Comparison of ENCODE assay signal across 18 cellular contexts in genomic region chr7:51797371-51797770, GRCh38.
DNase-seq lines count a peak whose midpoint lies in the region; ATAC-seq, FAIRE-seq and TF ChIP-seq lines count a peak whose summit lies in the region.
"Had no signal": no experiment of that assay in that cellular context is flagged by ENCODE, and none has a peak within 500 bp of the region (broad histone marks: within the 10 kb centered on the region; RNA-seq: fewer than 3 reads in every experiment).

No MANE protein-coding gene starts in this region.

- H3K4me2 ChIP-seq in A549 (no peak overlapping the region), IMR-90 (ENCODE audit: low read depth, low read length) (no peak overlapping the region), OCI-LY3 (ENCODE audit: low read length) (peak overlapping the region; percentile 21; the same call in 1 of the 2 replicates), H1 (ENCODE audit: insufficient read depth in 1 of 2, low read depth in 2 of 2, low read length in 2 of 2) (no peak overlapping the region)

- in situ Hi-C loops in IMR-90 (cut with MboI; ENCODE audit: low sequenced_read_pairs): no loop called here
- in situ Hi-C loops in transverse colon (cut with MboI; ENCODE audit: low pct_ligation_motif_present in 1 of 4, low pct_unique_long_range_greater_than_20kb in 1 of 4, low sequenced_read_pairs in 3 of 4): no loop called here

- H3K9ac ChIP-seq in IMR-90 (ENCODE audit: low read depth, low read length) (no peak overlapping the region), OCI-LY3 (ENCODE audit: low read length) (no peak overlapping the region), H1 (replicated peaks in 1 of 4; ENCODE audit: extremely low read depth in 1 of 4, low read depth in 3 of 4, low read length in 3 of 4) (no peak overlapping the region)

- H4K91ac ChIP-seq in IMR-90 (ENCODE audit: insufficient read depth, low read depth, low read length) (no peak overlapping the region), H1 (replicated peaks; ENCODE audit: insufficient read length, low read length) (no peak overlapping the region)

- no peak overlapping the region for H2BK12ac ChIP-seq in H1 (ENCODE audit: low read depth, low read length)

- H4K20me1 ChIP-seq in IMR-90 (ENCODE audit: insufficient read depth, low read length) (no peaks in the 10 kb centered on the region), OCI-LY3 (ENCODE audit: insufficient read depth, low read length) (no peaks in the 10 kb centered on the region), H1 (replicated peaks in 1 of 2; ENCODE audit: control insufficient read depth in 1 of 2, insufficient read depth in 2 of 2, low read length in 2 of 2) (no peaks in the 10 kb centered on the region)

- no peak overlapping the region for H4K5ac ChIP-seq in IMR-90 (ENCODE audit: low read depth, low read length)
- no peak overlapping the region for H4K5ac ChIP-seq in H1 (ENCODE audit: insufficient read length, low read depth, low read length)

- H2BK15ac ChIP-seq in IMR-90 (ENCODE audit: low read depth, low read length) (no peak overlapping the region), H1 (ENCODE audit: low read length) (no peak overlapping the region)

- H3K23ac ChIP-seq in IMR-90 (ENCODE audit: low read depth, low read length) (no peak overlapping the region), H1 (ENCODE audit: insufficient read length) (no peak overlapping the region)

- no peaks in the 10 kb centered on the region for H3K36me3 ChIP-seq in IMR-90 (ENCODE audit: control insufficient read depth, insufficient read depth, low read length)
- H3K36me3 ChIP-seq in OCI-LY3 (replicated peaks; ENCODE audit: low read depth, low read length): no peaks in the 10 kb centered on the region
- no peaks in the 10 kb centered on the region for H3K36me3 ChIP-seq in H1 (ENCODE audit: control insufficient read depth in 2 of 4, insufficient read depth in 4 of 4, low read length in 3 of 4)
- H3K36me3 ChIP-seq in transverse colon: no peaks in the 10 kb centered on the region

- no peak overlapping the region for H2BK20ac ChIP-seq in IMR-90 (ENCODE audit: low read depth, low read length)
- no peak overlapping the region for H2BK20ac ChIP-seq in H1 (ENCODE audit: low read length)

- 78% methylated on average over 1 of the region's 1 CpG for WGBS in A549 (ENCODE audit: missing lambda C conversion rate)
- no CpG with 5 or more reads among the region's 1 CpG for WGBS in IMR-90 (ENCODE audit: extremely low coverage in 2 of 2, insufficient read length in 1 of 2), 2 experiments
- WGBS in H1 (ENCODE audit: extremely low coverage in 1 of 2, insufficient coverage in 1 of 2, insufficient read length in 1 of 2, insufficient replicate concordance in 2 of 2, low coverage in 1 of 2, low lambda C conversion rate in 2 of 2, missing lambda C conversion rate in 1 of 2), 2 experiments: 100% methylated on average over 1 of the region's 1 CpG; no CpG with 5 or more reads in 1 of the 2 experiments
- WGBS in transverse colon (ENCODE audit: low coverage in 1 of 2), 2 donors: 90 to 91% methylated on average over 1 of the region's 1 CpG

- H3K9me3 ChIP-seq in A549 (no peaks in the 10 kb centered on the region), IMR-90 (ENCODE audit: control insufficient read depth, insufficient read depth, low read length) (peaks cover 7% of the 10 kb centered on the region; the same call in 1 of the 2 replicates), OCI-LY3 (ENCODE audit: insufficient read depth, low read length) (no peaks in the 10 kb centered on the region), H1 (ENCODE audit: insufficient read depth in 2 of 2, low read depth in 1 of 2, low read length in 1 of 2) (no peaks in the 10 kb centered on the region), transverse colon (no peaks in the 10 kb centered on the region)

- H2BK5ac ChIP-seq in IMR-90 (ENCODE audit: low read depth, low read length, poor library complexity, severe bottlenecking) (no peak overlapping the region), H1 (ENCODE audit: low read depth, low read length) (no peak overlapping the region)

- no peak for FAIRE-seq in A549 (lab: Jason Lieb, UNC)
- no peak for FAIRE-seq in H1 (lab: Jason Lieb, UNC)
- FAIRE-seq: GM12891, GM18507 had no signal

- H4K8ac ChIP-seq in IMR-90 (ENCODE audit: low read depth in 2 of 2, low read length in 2 of 2) (no peak overlapping the region), H1 (ENCODE audit: extremely low read depth, insufficient read depth, low read length) (no peak overlapping the region)

- H3K4me3 ChIP-seq in A549: no peak overlapping the region
- H3K4me3 ChIP-seq in IMR-90 (ENCODE audit: insufficient read depth, low read depth, low read length): no peak overlapping the region
- no peak overlapping the region for H3K4me3 ChIP-seq in OCI-LY3 (ENCODE audit: low read length)
- H3K4me3 ChIP-seq in H1 (ENCODE audit: extremely low read depth in 1 of 4, insufficient read depth in 2 of 4, low read depth in 3 of 4, low read length in 4 of 4): no peak overlapping the region
- no peak overlapping the region for H3K4me3 ChIP-seq in transverse colon

- no peak for TF ChIP-seq CTCF in A549 (IDR thresholded peaks at IDR 0.05)
- TF ChIP-seq CTCF in IMR-90 (conservative IDR thresholded peaks at IDR 0.05; ENCODE audit: low read depth, low read length): no peak
- no peak for TF ChIP-seq CTCF in OCI-LY3 (IDR thresholded peaks at IDR 0.05; ENCODE audit: low read depth, low read length)
- no peak for TF ChIP-seq CTCF in H1 (IDR thresholded peaks at IDR 0.05; ENCODE audit: control extremely low read depth in 1 of 3, insufficient read depth in 1 of 3, low read depth in 1 of 3, low read length in 3 of 3)
- no peak for TF ChIP-seq CTCF in transverse colon (IDR thresholded peaks at IDR 0.05)

- intact Hi-C loops in IMR-90 (cut with micrococcal nuclease) (no loop called here), transverse colon (cut with DNase I; ENCODE audit: low total_unique reads) (no loop called here)

- H3K79me2 ChIP-seq in OCI-LY3 (ENCODE audit: low read length) (no peaks in the 10 kb centered on the region), H1 (ENCODE audit: control insufficient read depth in 1 of 2, insufficient read depth in 2 of 2, low read length in 2 of 2) (no peaks in the 10 kb centered on the region)

- H3K27ac ChIP-seq in A549 (no peak overlapping the region), IMR-90 (ENCODE audit: insufficient read depth, low read length) (no peak overlapping the region), OCI-LY3 (ENCODE audit: low read length) (peak overlapping the region; percentile 3; the same call in 1 of the 2 replicates), H1 (ENCODE audit: low read depth, low read length) (no peak overlapping the region), transverse colon (no peak overlapping the region)

- dilution Hi-C loops in IMR-90 (cut with HindIII; ENCODE audit: low sequenced_read_pairs, unreplicated experiment): no loop called here

- no peaks in the 10 kb centered on the region for H3K23me2 ChIP-seq in H1 (ENCODE audit: low read depth, low read length)

- no peak for ATAC-seq in A549
- ATAC-seq in IMR-90 (ENCODE audit: low read depth): no peak
- no peak for ATAC-seq in HG02970 (IDR thresholded peaks at IDR 0.05; ENCODE audit: low FRiP score, unreplicated experiment)
- ATAC-seq: HCT116 had no signal

- no peaks in the 10 kb centered on the region for H3K9me1 ChIP-seq in IMR-90 (ENCODE audit: insufficient read depth, low read length)

- POLR2A ChIA-PET in A549 (lab: Yijun Ruan, JAX): no interaction called here
- POLR2A ChIA-PET in IMR-90 (lab: Charles Lee; ENCODE audit: unreplicated experiment): no interaction called here
- POLR2A ChIA-PET in H1 (lab: Charles Lee; ENCODE audit: partially characterized antibody): no interaction called here

- no TSS peak for BruUV-seq in IMR-90 (replicated peaks; lab: Mats Ljungman, UMichigan)

- CTCF ChIA-PET in A549 (lab: Yijun Ruan, JAX) (interaction anchor here (1.5 kb wide), 1 partner anchor 22 kb away, joined by 3 read pairs; no protein-coding TSS in a partner anchor), IMR-90 (lab: Yijun Ruan, JAX) (no interaction called here), H1 (lab: Charles Lee; ENCODE audit: partially characterized antibody) (no interaction called here)

- no peak overlapping the region for H3K4ac ChIP-seq in IMR-90 (ENCODE audit: low read depth, low read length)
- no peak overlapping the region for H3K4ac ChIP-seq in H1 (replicated peaks; ENCODE audit: insufficient read length, low read depth, low read length)

- no peak overlapping the region for H3K18ac ChIP-seq in IMR-90 (ENCODE audit: low read depth, low read length)
- H3K18ac ChIP-seq in H1 (ENCODE audit: extremely low read depth, low read length): no peak overlapping the region

- no peak for DNase-seq in A549 (ENCODE audit: low read depth in 1 of 2, low spot score in 1 of 2)
- DNase-seq in IMR-90: no peak
- DNase-seq in H1 (ENCODE audit: low read depth in 1 of 2, low spot score in 2 of 2): no peak
- DNase-seq in NCI-H146 (lab: John Stamatoyannopoulos, UW): no peak
- no peak for DNase-seq in transverse colon
- DNase-seq: 8988T; C1 segment of cervical spinal cord; Calu3; CD4-positive, alpha-beta memory T cell; COR-L47; DMS79 treated with DMSO at 0.1 percent for 48 hours; GF-D8; H9 had no signal

- TF ChIP-seq POLR2A in A549 (IDR thresholded peaks at IDR 0.05; ENCODE audit: low read length) (no peak), IMR-90 (IDR thresholded peaks at IDR 0.05; ENCODE audit: low read depth, low read length) (no peak), H1 (IDR thresholded peaks at IDR 0.05; ENCODE audit: control extremely low read depth in 1 of 2, low read depth in 2 of 2, low read length in 2 of 2) (no peak), transverse colon (IDR thresholded peaks at IDR 0.05) (no peak)

- TF ChIP-seq EP300 in A549 (IDR thresholded peaks at IDR 0.05) (no peak), H1 (IDR thresholded peaks at IDR 0.05; ENCODE audit: borderline replicate concordance in 1 of 2, low read depth in 2 of 2, low read length in 2 of 2) (no peak), transverse colon (IDR thresholded peaks at IDR 0.05; ENCODE audit: low read depth) (no peak)

- H2AFZ ChIP-seq in IMR-90 (replicated peaks; ENCODE audit: low read length, poor library complexity): no peak overlapping the region
- no peak overlapping the region for H2AFZ ChIP-seq in OCI-LY3 (ENCODE audit: low read depth, low read length)
- H2AFZ ChIP-seq in H1 (ENCODE audit: low read length): peak overlapping the region; percentile 18; the same call in 1 of the 2 replicates

- H2AK5ac ChIP-seq in IMR-90 (ENCODE audit: low read depth, low read length) (no peak overlapping the region), H1 (ENCODE audit: low read depth, low read length) (no peak overlapping the region)

- H3K14ac ChIP-seq in IMR-90 (replicated peaks; ENCODE audit: low read depth, low read length): no peak overlapping the region
- H3K14ac ChIP-seq in H1 (ENCODE audit: insufficient read length): no peak overlapping the region

- H3K27me3 ChIP-seq in IMR-90 (ENCODE audit: control insufficient read depth, insufficient read depth, low read length) (no peaks in the 10 kb centered on the region), OCI-LY3 (ENCODE audit: low read depth, low read length) (no peaks in the 10 kb centered on the region), H1 (replicated peaks in 1 of 4; ENCODE audit: control insufficient read depth in 3 of 4, extremely low read depth in 1 of 4, insufficient read depth in 3 of 4, low read length in 3 of 4) (no peaks in the 10 kb centered on the region), transverse colon (no peaks in the 10 kb centered on the region)

- H2BK120ac ChIP-seq in IMR-90 (ENCODE audit: low read depth, low read length) (no peak overlapping the region), H1 (replicated peaks; ENCODE audit: low read depth, low read length) (no peak overlapping the region)

- TF ChIP-seq RAD21 in A549 (conservative IDR thresholded peaks at IDR 0.05 in 1 of 2, IDR thresholded peaks at IDR 0.05 in 1 of 2): no peak
- TF ChIP-seq RAD21 in IMR-90 (IDR thresholded peaks at IDR 0.05; ENCODE audit: low read length): no peak
- TF ChIP-seq RAD21 in H1 (IDR thresholded peaks at IDR 0.05 in 1 of 2, conservative IDR thresholded peaks at IDR 0.05 in 1 of 2; ENCODE audit: low read depth in 2 of 2, low read length in 2 of 2): no peak

- H2AK9ac ChIP-seq in IMR-90 (replicated peaks; ENCODE audit: low read depth, low read length, poor library complexity): no peak overlapping the region

- H3K56ac ChIP-seq in IMR-90 (ENCODE audit: extremely low read depth, insufficient read depth, low read length) (no peak overlapping the region), H1 (replicated peaks; ENCODE audit: insufficient read length, low read depth, low read length) (no peak overlapping the region)

- H3K4me1 ChIP-seq in A549 (no peaks in the 10 kb centered on the region), IMR-90 (ENCODE audit: control insufficient read depth, insufficient read depth, low read length) (no peaks in the 10 kb centered on the region), OCI-LY3 (ENCODE audit: low read length) (peaks cover 19% of the 10 kb centered on the region), H1 (replicated peaks in 1 of 4; ENCODE audit: control insufficient read depth in 3 of 4, insufficient read depth in 4 of 4, low read length in 3 of 4) (peaks cover 0 to 5% (median 2%) of the 10 kb centered on the region in 4 experiments; a peak in 3 of 7 replicates), transverse colon (no peaks in the 10 kb centered on the region)

- H3K79me1 ChIP-seq in IMR-90 (ENCODE audit: low read depth in 1 of 2, low read length in 2 of 2) (no peaks in the 10 kb centered on the region), H1 (ENCODE audit: low read depth, low read length) (no peaks in the 10 kb centered on the region)

Comparison
In these comparisons a context has a peak if more than half of its experiments do, and no peak if none do; other contexts are left out.
1. Of the 18 proteins assayed by ChIP-seq in both H1 and A549: peak only in H1: none; only in A549: none; in both: MAFK; in neither: 17.